ENCODE assay signal across 35 cellular contexts in the genomic region with DNA sequence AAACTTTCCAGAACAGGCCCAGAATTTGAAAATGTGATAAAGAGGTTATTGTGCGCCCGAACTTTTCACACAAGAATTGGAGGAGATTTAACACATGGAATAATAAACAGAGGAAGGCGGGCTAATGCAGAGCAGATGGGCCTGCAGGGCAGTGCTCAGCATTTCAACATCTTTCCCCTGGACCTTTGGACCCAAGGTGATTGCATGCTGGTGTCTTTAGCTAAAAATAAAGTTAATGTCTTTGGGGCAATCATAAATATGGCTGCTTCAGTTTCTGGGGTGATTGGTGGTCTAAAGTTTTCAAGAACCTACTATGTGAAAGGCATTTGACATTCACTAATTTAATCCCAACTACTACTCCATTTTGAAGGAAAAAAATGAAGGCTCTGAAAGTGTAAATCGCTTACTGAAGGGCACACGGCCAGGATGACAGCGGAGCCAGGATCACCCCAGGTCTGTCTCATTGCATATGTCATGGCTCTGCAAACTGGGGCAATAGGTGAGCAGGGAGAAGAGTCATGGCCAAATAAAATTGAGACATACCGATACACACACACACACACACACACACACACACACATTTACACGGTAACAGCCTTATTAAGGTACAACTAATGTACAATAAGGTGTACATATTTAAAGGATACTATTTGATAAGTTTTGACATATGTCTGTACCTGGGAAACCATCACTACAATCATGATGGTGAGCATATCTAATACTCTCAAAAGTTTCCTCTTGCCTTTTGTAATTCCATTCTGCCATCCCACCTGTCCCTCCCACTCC. TPM values are rescaled to one million over a fixed set of nuclear protein-coding genes. Genes with fewer than 3 reads are reported as not detected.
"Had no signal": no experiment of that assay in that cellular context is flagged by ENCODE, and none has a peak within 500 bp of the region (broad histone marks: within the 10 kb centered on the region; RNA-seq: fewer than 3 reads in every experiment).

No MANE protein-coding gene starts in this region.

- H3K27me3 ChIP-seq: ascending aorta, cardiac muscle cell had no signal

- ATAC-seq: activated CD8-positive, alpha-beta T cell treated with anti-CD3 and anti-CD28 coated beads for 36 hours; activated T-cell treated with anti-CD3 and anti-CD28 coated beads, Interleukin-2, amount 50 U/mL, for 72 hours; activated T-helper 17 cell treated with anti-CD3 and anti-CD28 coated beads, Interleukin-2, amount 50 U/mL, for 72 hours; Right ventricle myocardium inferior had no signal

- H3K4me2 ChIP-seq: PC-9 had no signal

- H3K4me1 ChIP-seq: ascending aorta had no signal

- H2AFZ ChIP-seq: PC-9 had no signal

- H3K27ac ChIP-seq: ascending aorta, cardiac muscle cell, PC-9, RWPE1, VCaP had no signal

- DNase-seq: activated B cell treated with CpG ODN at 0.5 μM for 24 hours; activated CD4-positive, alpha-beta T cell treated with anti-CD3 and anti-CD28 coated beads for 1 hour; activated CD4-positive, alpha-beta T cell treated with anti-CD3 and anti-CD28 coated beads for 48 hours; activated CD4-positive, alpha-beta T cell treated with anti-CD3 and anti-CD28 coated beads, Interleukin-2, amount 50 U/mL, for 4 hours; activated CD8-positive, alpha-beta T cell treated with anti-CD3 and anti-CD28 coated beads for 36 hours; activated effector memory CD4-positive, alpha-beta T cell treated with anti-CD3 and anti-CD28 coated beads, Interleukin-2, amount 50 U/mL, for 16 hours; activated naive CD4-positive, alpha-beta T cell; activated naive CD4-positive, alpha-beta T cell treated with anti-CD3 and anti-CD28 coated beads, Interleukin-2, amount 50 U/mL, for 16 hours; activated naive CD8-positive, alpha-beta T cell treated with anti-CD3 and anti-CD28 coated beads, Interleukin-2, amount 10 ng/mL, durations not matched to agents 7 days and 5 days; activated T-cell treated with anti-CD3 and anti-CD28 coated beads, Interleukin-2, amount 50 U/mL, for 1 hour; activated T-cell treated with anti-CD3 and anti-CD28 coated beads, Interleukin-2, amount 50 U/mL, for 72 hours; amygdala; Kasumi-1; MM.1S; MV-4-11; NCI-H1092; NCI-H1436 treated with DMSO at 0.1 percent for 48 hours; NCI-H1694 treated with DMSO at 0.1 percent for 48 hours; NCI-H2029; NCI-H2171; NCI-H510A; NCI-H526; NCI-H748 treated with DMSO at 0.1 percent for 48 hours; PC-9; SIG-M5; SW 1271; T-helper 1 cell; T-helper 2 cell; T-helper 9 cell had no signal

- H3K4me3 ChIP-seq: ascending aorta, cardiac muscle cell, PC-9 had no signal

RNA-seq across cellular contexts. Expression of a gene that starts 34.5 kb away (rescaled TPM):
- total RNA-seq: activated B cell treated with CpG ODN at 0.5 μM for 24 hours; activated CD8-positive, alpha-beta T cell treated with anti-CD3 and anti-CD28 coated beads for 36 hours; PC-9 had no signal
